ENCODE assay signal across 8 cellular contexts in genomic region chr10:63376560-63377304, GRCh38.
A peak's percentile ranks its signal among the peaks of the same experiment; 100 is the strongest.
DNase-seq lines count a peak whose midpoint lies in the region; TF ChIP-seq lines count a peak whose summit lies in the region.

No MANE protein-coding gene starts in this region.

- H3K27me3 ChIP-seq in GM23248 (replicated peaks; ENCODE audit: insufficient read depth) = no peaks in the 10 kb centered on the region
- no peaks in the 10 kb centered on the region for H3K27me3 ChIP-seq in smooth muscle cell (ENCODE audit: low read depth)

- H3K4me2 ChIP-seq in GM23248 (ENCODE audit: unreplicated experiment) (peak overlapping the region; percentile 78), smooth muscle cell (no peak overlapping the region)

- H3K9ac ChIP-seq in GM23248 (peak overlapping the region; percentile 70), smooth muscle cell (ENCODE audit: low read depth) (no peak overlapping the region)

- H3K9me2 ChIP-seq in GM23248 (ENCODE audit: insufficient read depth) = no peaks in the 10 kb centered on the region

- H4K20me1 ChIP-seq in GM23248 (ENCODE audit: insufficient read depth) (no peaks in the 10 kb centered on the region), smooth muscle cell (ENCODE audit: low read depth) (peaks cover 44% of the 10 kb centered on the region)

- 3 to 4% methylated on average over 4 of the region's 4 CpGs for WGBS in GM23248 (ENCODE audit: low coverage in 1 of 2, low lambda C conversion rate in 2 of 2, missing lambda C conversion rate in 2 of 2), 2 experiments
- 90% methylated on average over 4 of the region's 4 CpGs for WGBS in smooth muscle cell (ENCODE audit: low lambda C conversion rate)

- peak; percentile 34 for DNase-seq in GM10266 (ENCODE audit: extremely low spot score)
- peak; percentile 91 for DNase-seq in GM23248
- peak; percentile 73 for DNase-seq in M059J (ENCODE audit: low read depth)
- DNase-seq in foreskin fibroblast = peak; percentile 87 to 92
- no peak for DNase-seq in smooth muscle cell (lab: John Stamatoyannopoulos, UW; ENCODE audit: unreplicated experiment)
- no peak for DNase-seq in OCI-M1 (lab: John Stamatoyannopoulos, UW)
- DNase-seq in NCI-H2081 (lab: John Stamatoyannopoulos, UW) = no peak
- DNase-seq in NCI-H1417 treated with DMSO at 0.1 percent for 48 hours (lab: John Stamatoyannopoulos, UW) = no peak

- H3K79me2 ChIP-seq in GM23248 (ENCODE audit: insufficient read depth) (peaks cover 92% of the 10 kb centered on the region), smooth muscle cell (ENCODE audit: low read depth) (peaks cover 94% of the 10 kb centered on the region)

- peaks cover 36% of the 10 kb centered on the region for H3F3A ChIP-seq in GM23248 (ENCODE audit: insufficient read depth)
- no peaks in the 10 kb centered on the region for H3F3A ChIP-seq in smooth muscle cell (ENCODE audit: low read depth)

- peak overlapping the region; percentile 79 for H3K27ac ChIP-seq in GM23248
- H3K27ac ChIP-seq in smooth muscle cell (ENCODE audit: low read depth) = no peak overlapping the region

- H3K9me3 ChIP-seq in GM23248 (ENCODE audit: low read depth) (no peaks in the 10 kb centered on the region), smooth muscle cell (replicated peaks; ENCODE audit: low read depth) (no peaks in the 10 kb centered on the region)

- H3K4me3 ChIP-seq in GM23248 (peak overlapping the region; percentile 72), foreskin fibroblast (ENCODE audit: low read depth in 1 of 2, low read length in 2 of 2) (peak overlapping the region; percentile 22 to 50), smooth muscle cell (no peak overlapping the region)

- H3K4me1 ChIP-seq in GM23248 (ENCODE audit: insufficient read depth) = peaks cover 33% of the 10 kb centered on the region
- no peaks in the 10 kb centered on the region for H3K4me1 ChIP-seq in smooth muscle cell (ENCODE audit: low read depth)

- in situ Hi-C loops in GM23248 (cut with MboI) = no loop called here

- 0 out of 2 replicates have a peak, but pooled peaks cover 5% of the 10 kb centered on the region for H3K36me3 ChIP-seq in GM23248 (ENCODE audit: low read depth)
- no peaks in the 10 kb centered on the region for H3K36me3 ChIP-seq in smooth muscle cell (ENCODE audit: low read depth)

- TF ChIP-seq CTCF in GM10266 (IDR thresholded peaks at IDR 0.05; ENCODE audit: control insufficient read depth, insufficient read depth, low read depth, missing control alignments) (no peak), foreskin fibroblast (IDR thresholded peaks at IDR 0.05; ENCODE audit: low read depth, low read length) (no peak), smooth muscle cell (IDR thresholded peaks at IDR 0.05; ENCODE audit: borderline replicate concordance, insufficient read depth, poor library complexity, severe bottlenecking) (no peak)

- H2AFZ ChIP-seq in GM23248 = peak overlapping the region; percentile 52; the same call in 1 of the 2 replicates
- H2AFZ ChIP-seq in smooth muscle cell (ENCODE audit: low read depth) = no peak overlapping the region

Comparison
In these comparisons a context has a peak if more than half of its experiments do, and no peak if none do; other contexts are left out.
1. DNase-seq: peak in GM10266 (single experiment), GM23248 (single experiment), M059J (single experiment) and foreskin fibroblast (2 of 2); none in smooth muscle cell (single experiment), OCI-M1 (single experiment), NCI-H2081 (0 of 2) and NCI-H1417 treated with DMSO at 0.1 percent for 48 hours (single experiment).